ENCODE assay signal across 19 cellular contexts in genomic region chr16:30342751-30343490, GRCh38. TPM values are rescaled to one million over a fixed set of nuclear protein-coding genes. Genes with fewer than 3 reads are reported as not detected.
"Had no signal": no experiment of that assay in that cellular context is flagged by ENCODE, and none has a peak within 500 bp of the region (broad histone marks: within the 10 kb centered on the region; RNA-seq: fewer than 3 reads in every experiment).

No MANE protein-coding gene starts in this region.

- ATAC-seq: activated CD8-positive, alpha-beta T cell treated with anti-CD3 and anti-CD28 coated beads, Interleukin-2, amount 10 ng/mL, durations not matched to agents 7 days and 5 days; effector memory CD8-positive, alpha-beta T cell; foreskin keratinocyte; sciatic nerve had no signal

- H3K36me3 ChIP-seq: ascending aorta, breast epithelium, lower lobe of right lung, suprapubic skin, upper lobe of left lung had no signal

- H3K4me3 ChIP-seq: ascending aorta, breast epithelium, lower lobe of right lung, suprapubic skin, upper lobe of left lung had no signal

- H3K4me1 ChIP-seq: ascending aorta, breast epithelium, foreskin keratinocyte, lower lobe of right lung, suprapubic skin, upper lobe of left lung had no signal

- DNase-seq: activated B cell treated with CpG ODN at 0.5 μM for 24 hours; activated CD4-positive, alpha-beta T cell treated with anti-CD3 and anti-CD28 coated beads for 48 hours; activated CD8-positive, alpha-beta T cell treated with anti-CD3 and anti-CD28 coated beads, Interleukin-2, amount 10 ng/mL, durations not matched to agents 7 days and 5 days; activated naive CD4-positive, alpha-beta T cell treated with anti-CD3 and anti-CD28 coated beads, Interleukin-2, amount 10 ng/mL, durations not matched to agents 7 days and 5 days; cerebellar nuclear complex; dermis blood vessel endothelial cell; effector memory CD8-positive, alpha-beta T cell; foreskin keratinocyte; lower lobe of right lung; nephron progenitor cell had no signal

- H3K27ac ChIP-seq: ascending aorta, breast epithelium, foreskin keratinocyte, lower lobe of right lung, suprapubic skin, upper lobe of left lung had no signal

- H3K9me3 ChIP-seq: ascending aorta, breast epithelium, lower lobe of right lung, suprapubic skin, upper lobe of left lung had no signal

- FAIRE-seq: TTC549 had no signal

- H3K27me3 ChIP-seq: ascending aorta, breast epithelium, foreskin keratinocyte, suprapubic skin, upper lobe of left lung had no signal

RNA-seq across cellular contexts. Expression of gene MYL11, which starts 31.7 kb away (rescaled TPM):
- total RNA-seq: activated B cell treated with CpG ODN at 0.5 μM for 24 hours; ascending aorta; breast epithelium; dermis blood vessel endothelial cell; foreskin keratinocyte; lower lobe of right lung; omental fat pad; pulmonary artery endothelial cell; sciatic nerve; suprapubic skin; T-helper 2 cell treated with Interferon-gamma antibody and Interleukin-4, amounts not matched to agents 100 ng/mL and 5 ng/mL, for 36 hours had no signal

RNA-seq across cellular contexts. Expression of gene SEPTIN1, which starts 39.4 kb away (rescaled TPM):
- total RNA-seq: ascending aorta, dermis blood vessel endothelial cell, foreskin keratinocyte had no signal
